In the genomic region with DNA sequence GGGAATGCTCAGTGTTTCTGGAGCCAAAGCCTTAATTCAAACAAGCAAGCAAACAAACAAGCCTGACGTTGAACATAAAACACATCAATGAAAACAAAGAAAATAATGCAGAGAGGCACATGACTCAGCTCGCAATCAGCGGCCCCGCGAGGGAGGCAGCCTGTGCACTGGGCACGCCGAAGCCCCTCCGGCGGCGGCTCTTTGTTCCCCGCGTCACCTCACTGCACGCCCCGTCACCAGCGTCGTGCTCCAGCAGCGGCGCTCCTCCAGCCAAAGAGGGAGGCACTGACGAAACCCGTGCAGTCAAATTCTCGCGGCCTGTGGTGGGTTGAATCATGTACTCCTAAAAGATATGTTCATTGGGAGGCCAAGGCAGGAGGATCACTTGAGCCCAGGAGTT, we compare ENCODE assay signal across 20 cellular contexts.
A peak's percentile ranks its signal among the peaks of the same experiment; 100 is the strongest.
DNase-seq lines count a peak whose midpoint lies in the region; ATAC-seq, FAIRE-seq and TF ChIP-seq lines count a peak whose summit lies in the region.
"Had no signal": no experiment of that assay in that cellular context is flagged by ENCODE, and none has a peak within 500 bp of the region (broad histone marks: within the 10 kb centered on the region; RNA-seq: fewer than 3 reads in every experiment).

No MANE protein-coding gene starts in this region.

- H3K27ac Mint-ChIP-seq in activated CD8-positive, alpha-beta memory T cell treated with anti-CD3 and anti-CD28 coated beads, Interleukin-2, amount 10 ng/mL, durations not matched to agents 7 days and 5 days, result no peak overlapping the region
- H3K27ac Mint-ChIP-seq in nephron progenitor cell (peak overlapping the region; percentile 12), immature natural killer cell (no peak overlapping the region)
- H3K27ac Mint-ChIP-seq: nephron; stimulated activated naive CD8-positive, alpha-beta T cell treated with anti-CD3 and anti-CD28 coated beads, Interleukin-15, Interleukin-2, amounts not matched to agents 100 ng/mL and 50 ng/mL, for 24 hours had no signal

- no peak for TF ChIP-seq CTCF in nephron progenitor cell (IDR thresholded peaks at IDR 0.05)

- no peak for TF ChIP-seq POLR2A in H54 (IDR thresholded peaks at IDR 0.05; ENCODE audit: low read depth, low read length)

- H3K9me3 Mint-ChIP-seq in activated CD8-positive, alpha-beta memory T cell treated with anti-CD3 and anti-CD28 coated beads, Interleukin-2, amount 10 ng/mL, durations not matched to agents 7 days and 5 days (ENCODE audit: low read depth), result peaks cover 8% of the 10 kb centered on the region
- H3K9me3 Mint-ChIP-seq in nephron progenitor cell (peaks cover 20% of the 10 kb centered on the region), immature natural killer cell (peaks cover 5 to 20% (median 7%) of the 10 kb centered on the region in 6 donors)

- no peak for FAIRE-seq in H54 (lab: Jason Lieb, UNC)
- FAIRE-seq: HTR-8/SVneo had no signal

- no peak for ATAC-seq in activated CD8-positive, alpha-beta memory T cell treated with anti-CD3 and anti-CD28 coated beads, Interleukin-2, amount 10 ng/mL, durations not matched to agents 7 days and 5 days
- ATAC-seq: left cardiac atrium had no signal

- no peak overlapping the region for H3K4me3 Mint-ChIP-seq in activated CD8-positive, alpha-beta memory T cell treated with anti-CD3 and anti-CD28 coated beads, Interleukin-2, amount 10 ng/mL, durations not matched to agents 7 days and 5 days
- H3K4me3 Mint-ChIP-seq in nephron progenitor cell (no peak overlapping the region), immature natural killer cell (no peak overlapping the region)
- H3K4me3 Mint-ChIP-seq: nephron; stimulated activated naive CD8-positive, alpha-beta T cell treated with anti-CD3 and anti-CD28 coated beads, Interleukin-15, Interleukin-2, amounts not matched to agents 100 ng/mL and 50 ng/mL, for 24 hours had no signal

- H3K36me3 Mint-ChIP-seq in activated CD8-positive, alpha-beta memory T cell treated with anti-CD3 and anti-CD28 coated beads, Interleukin-2, amount 10 ng/mL, durations not matched to agents 7 days and 5 days, result peaks cover 26% of the 10 kb centered on the region
- H3K36me3 Mint-ChIP-seq in nephron progenitor cell (ENCODE audit: low read depth), result no peaks in the 10 kb centered on the region
- peaks cover 0 to 4% (median 0%) of the 10 kb centered on the region in 3 donors for H3K36me3 Mint-ChIP-seq in immature natural killer cell

- peak; percentile 14 for DNase-seq in DMS153 treated with DMSO at 0.1 percent for 48 hours (lab: John Stamatoyannopoulos, UW; ENCODE audit: unreplicated experiment)
- no peak for DNase-seq in DMS153 (lab: John Stamatoyannopoulos, UW)
- DNase-seq in Daoy (ENCODE audit: low read depth), result peak; percentile 71
- DNase-seq in activated CD8-positive, alpha-beta memory T cell treated with anti-CD3 and anti-CD28 coated beads, Interleukin-2, amount 10 ng/mL, durations not matched to agents 7 days and 5 days, result peak; percentile 18
- no peak for DNase-seq in nephron progenitor cell
- DNase-seq in H54 (ENCODE audit: insufficient read length, low spot score), result no peak
- no peak for DNase-seq in germinal center (ENCODE audit: low spot score)
- no peak for DNase-seq in immature natural killer cell
- DNase-seq: activated gamma-delta T cell treated with Interleukin-2 at 50 U/mL for 16 hours; HCEC 1CT; left cardiac atrium; mesendoderm; MV-4-11; NCI-H2029 treated with DMSO at 0.1 percent for 48 hours; NCI-H510A treated with DMSO at 0.1 percent for 48 hours; stimulated activated CD4-positive, alpha-beta T cell treated with anti-CD3 and anti-CD28 coated beads, Interleukin-4, amount 100 ng/mL, for 24 hours; trophoblast cell had no signal

- CTCF ChIA-PET in activated CD8-positive, alpha-beta memory T cell treated with anti-CD3 and anti-CD28 coated beads, Interleukin-2, amount 10 ng/mL, durations not matched to agents 7 days and 5 days (lab: Charles Lee), result no interaction called here

- peaks cover 37% of the 10 kb centered on the region for H3K4me1 Mint-ChIP-seq in activated CD8-positive, alpha-beta memory T cell treated with anti-CD3 and anti-CD28 coated beads, Interleukin-2, amount 10 ng/mL, durations not matched to agents 7 days and 5 days
- H3K4me1 Mint-ChIP-seq in nephron progenitor cell (peaks cover 10% of the 10 kb centered on the region), immature natural killer cell (peaks cover 16 to 27% of the 10 kb centered on the region in 2 donors)
- H3K4me1 Mint-ChIP-seq: nephron had no signal

- peaks cover 38% of the 10 kb centered on the region for H3K27me3 Mint-ChIP-seq in activated CD8-positive, alpha-beta memory T cell treated with anti-CD3 and anti-CD28 coated beads, Interleukin-2, amount 10 ng/mL, durations not matched to agents 7 days and 5 days
- H3K27me3 Mint-ChIP-seq in nephron progenitor cell (ENCODE audit: low read depth, poor library complexity) (peaks cover 20% of the 10 kb centered on the region), immature natural killer cell (ENCODE audit: low read depth in 3 of 3) (peaks cover 17 to 24% (median 24%) of the 10 kb centered on the region in 3 donors)

Comparison
In these comparisons a context has a peak if more than half of its experiments do, and no peak if none do; other contexts are left out.
1. DNase-seq: peak in DMS153 treated with DMSO at 0.1 percent for 48 hours (single experiment), Daoy (single experiment) and activated CD8-positive, alpha-beta memory T cell treated with anti-CD3 and anti-CD28 coated beads, Interleukin-2, amount 10 ng/mL, durations not matched to agents 7 days and 5 days (single experiment); none in DMS153 (single experiment), nephron progenitor cell (single experiment), H54 (single experiment), germinal center (single experiment) and immature natural killer cell (0 of 3).